In the genomic region with DNA sequence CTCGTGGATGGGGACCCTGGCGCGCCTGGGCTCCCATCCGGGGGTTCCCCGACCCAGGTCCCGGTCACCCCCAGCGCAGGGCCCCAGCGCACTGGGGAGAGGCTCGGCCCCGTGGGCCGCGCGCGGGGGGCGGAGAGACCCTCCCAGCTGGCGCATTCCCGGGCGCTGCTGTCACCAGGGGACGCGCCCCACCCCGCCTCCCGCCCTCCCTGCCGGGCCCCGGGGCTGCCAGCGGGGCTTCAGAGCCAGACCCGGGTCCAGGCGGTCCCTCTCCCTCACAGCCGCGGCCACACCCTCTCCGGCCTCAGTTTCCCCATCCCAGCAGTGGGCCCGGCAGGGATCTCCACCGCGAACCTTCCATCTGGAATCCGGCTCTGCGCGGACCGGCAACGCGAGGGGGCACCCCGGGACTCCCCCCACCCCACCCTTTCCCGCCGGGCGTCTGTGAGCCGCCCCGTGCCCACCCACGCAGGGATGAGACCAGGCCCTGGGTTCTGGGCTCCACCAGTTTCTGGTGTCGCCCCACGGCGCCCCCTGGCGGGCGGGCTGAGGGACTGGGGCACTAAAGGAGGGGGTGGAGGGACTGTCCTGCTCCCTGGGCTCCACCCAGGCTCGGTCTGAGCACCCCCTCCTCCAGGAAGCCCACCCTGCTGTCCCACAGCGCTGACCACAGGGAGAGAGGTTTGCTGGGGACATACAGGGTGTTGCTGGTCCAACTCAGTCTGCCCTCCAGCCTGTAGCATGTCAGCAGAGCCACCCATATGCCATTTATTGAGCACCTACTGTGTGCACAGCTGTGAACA, we compare ENCODE assay signal across 9 cellular contexts. TPM values are rescaled to one million over a fixed set of nuclear protein-coding genes. Genes with fewer than 3 reads are reported as not detected.
DNase-seq lines count a peak whose midpoint lies in the region; ATAC-seq, FAIRE-seq and TF ChIP-seq lines count a peak whose summit lies in the region.
"Had no signal": no experiment of that assay in that cellular context is flagged by ENCODE, and none has a peak within 500 bp of the region (broad histone marks: within the 10 kb centered on the region; RNA-seq: fewer than 3 reads in every experiment).

No MANE protein-coding gene starts in this region.

- H3K9me3 ChIP-seq in pancreas (no peaks in the 10 kb centered on the region), vagina (no peaks in the 10 kb centered on the region)

- no peak for TF ChIP-seq POLR2A in vagina (IDR thresholded peaks at IDR 0.05)

- intact Hi-C loops in pancreas (cut with DNase I) (loop anchor here in 1 of 3 donors (10.0 kb wide), 1 partner anchor 69 kb away; no protein-coding TSS in a partner anchor), vagina (cut with DNase I) (no loop called here)

- TF ChIP-seq CTCF in pancreas (IDR thresholded peaks at IDR 0.05), result peak; percentile 47 to 53 (median 51)
- TF ChIP-seq CTCF in vagina (IDR thresholded peaks at IDR 0.05), result peak in 2 of 3 experiments; percentile 37 to 44

- H3K4me3 ChIP-seq in pancreas (peak overlapping the region in 3 of 4 donors; percentile 18 to 48 (median 25)), vagina (peak overlapping the region; percentile 55 to 59)

- H3K4me1 ChIP-seq in pancreas, result no peaks in the 10 kb centered on the region
- H3K4me1 ChIP-seq in vagina, result peaks cover 46% of the 10 kb centered on the region

- H3K27ac ChIP-seq in pancreas (no peak overlapping the region), vagina (peak overlapping the region; percentile 87)

- H3K36me3 ChIP-seq in pancreas, result no peaks in the 10 kb centered on the region
- H3K36me3 ChIP-seq in vagina, result no peaks in the 10 kb centered on the region

- ATAC-seq in pancreas, result peak; percentile 71 to 80 (median 78)

- 5 to 6% methylated on average over 36 to 53 of the region's 53 CpGs for WGBS in pancreas, 2 donors

- H3K27me3 ChIP-seq in pancreas (no peaks in the 10 kb centered on the region), vagina (no peaks in the 10 kb centered on the region)

- no peak for FAIRE-seq in pancreas (lab: Jason Lieb, UNC)

- DNase-seq in ELR (ENCODE audit: low read depth), result peak; percentile 59
- DNase-seq in NCI-H460 (ENCODE audit: extremely low read depth, low read depth), result peak; percentile 45
- DNase-seq in activated T-cell treated with anti-CD3 and anti-CD28 coated beads for 1 hour (ENCODE audit: low read depth), result peak; percentile 62
- peak; percentile 27 for DNase-seq in fibroblast of gingiva (ENCODE audit: low read depth)
- DNase-seq in pancreas, result peak in 5 of 6 donors; percentile 53 to 87 (median 76)
- DNase-seq in vagina (ENCODE audit: extremely low spot score in 2 of 2), result no peak
- no peak for DNase-seq in DMS153 (lab: John Stamatoyannopoulos, UW)
- DNase-seq in NCI-H1105 (lab: John Stamatoyannopoulos, UW), result no peak

RNA-seq across cellular contexts. Expression of gene ADAMTSL5, which starts 0.9 kb away (rescaled TPM):
- total RNA-seq in NCI-H460 (2014; rRNA removed; shearing (Covaris generic)), result 0.57 and 1.0 TPM in 2 replicates
- 1.6 and 3.5 TPM in 2 replicates for polyA plus RNA-seq in NCI-H460 (2014; cell fraction: nucleus; rRNA removed)
- total RNA-seq in pancreas (1 to 10 TPM in 2 of 6 donors, under 1 TPM in 4; 0.23 to 4.0 (median 0.72) TPM), vagina (22.6 TPM)
- under 1 TPM; 0.52 to 0.53 TPM for polyA plus RNA-seq in pancreas

RNA-seq across cellular contexts. Expression of gene PLK5, which starts 10.2 kb away (rescaled TPM):
- total RNA-seq in NCI-H460 (2014; rRNA removed; shearing (Covaris generic)), result 0.05 TPM in 1 of 2 replicates, not detected in the other
- polyA plus RNA-seq in NCI-H460 (2014; cell fraction: nucleus; rRNA removed), result not detected in 2 replicates
- total RNA-seq in pancreas, result not detected
- under 1 TPM; 0.11 to 0.23 TPM for polyA plus RNA-seq in pancreas
- total RNA-seq in vagina, result 0.49 TPM
- total RNA-seq: activated CD8-positive, alpha-beta memory T cell treated with anti-CD3 and anti-CD28 coated beads for 36 hours had no signal

RNA-seq across cellular contexts. Expression of gene REEP6, which starts 22.7 kb away (rescaled TPM):
- 0.79 and 0.92 TPM in 2 replicates for total RNA-seq in NCI-H460 (2014; rRNA removed; shearing (Covaris generic))
- polyA plus RNA-seq in NCI-H460 (2014; cell fraction: nucleus; rRNA removed), result 1.3 and 3.6 TPM in 2 replicates
- total RNA-seq in pancreas, result 10 to 100 TPM; 12.6 to 22.0 (median 16.9) TPM
- polyA plus RNA-seq in pancreas, result 10 to 100 TPM; 14.5 to 24.1 TPM
- total RNA-seq in vagina, result 6.1 TPM

RNA-seq across cellular contexts. Expression of gene PCSK4, which starts 23.5 kb away (rescaled TPM):
- 0.79 and 2.7 TPM in 2 replicates for total RNA-seq in NCI-H460 (2014; rRNA removed; shearing (Covaris generic))
- polyA plus RNA-seq in NCI-H460 (2014; cell fraction: nucleus; rRNA removed), result 3.9 and 20.9 TPM in 2 replicates
- total RNA-seq in pancreas (1 to 10 TPM; 1.5 to 2.7 (median 2.3) TPM), vagina (5.4 TPM)
- polyA plus RNA-seq in pancreas, result 10 to 100 TPM in 1 of 2 donors, 1 to 10 TPM in 1; 9.9 to 11.5 TPM

RNA-seq across cellular contexts. Expression of gene C19orf25, which starts 34.7 kb away (rescaled TPM):
- 21.0 and 28.9 TPM in 2 replicates for total RNA-seq in NCI-H460 (2014; rRNA removed; shearing (Covaris generic))
- 61.0 and 122 TPM in 2 replicates for polyA plus RNA-seq in NCI-H460 (2014; cell fraction: nucleus; rRNA removed)
- 10 to 100 TPM; 10.7 to 19.3 (median 13.4) TPM for total RNA-seq in pancreas
- 10 to 100 TPM; 21.5 to 39.0 TPM for polyA plus RNA-seq in pancreas
- 25.0 TPM for total RNA-seq in vagina

Comparison
In these comparisons a context has a peak if more than half of its experiments do, and no peak if none do; other contexts are left out.
1. DNase-seq: peak in ELR (single experiment), NCI-H460 (single experiment), activated T-cell treated with anti-CD3 and anti-CD28 coated beads for 1 hour (single experiment), fibroblast of gingiva (single experiment) and pancreas (5 of 6); none in vagina (0 of 2), DMS153 (single experiment) and NCI-H1105 (single experiment).